Comparison of ENCODE assay signal across 8 cellular contexts in genomic region chr9:128771745-128772519, GRCh38. TPM values are rescaled to one million over a fixed set of nuclear protein-coding genes. Genes with fewer than 3 reads are reported as not detected.
DNase-seq lines count a peak whose midpoint lies in the region; FAIRE-seq and TF ChIP-seq lines count a peak whose summit lies in the region.

Gene ZER1, minus strand, starts transcription at chr9:128771927. Its CDS starts 16,362 bp downstream, at chr9:128755565.

- H3K4me3 Mint-ChIP-seq in neural crest cell: peak within 1 kb of the TSS; percentile 92

- TF ChIP-seq EP300 in stomach (IDR thresholded peaks at IDR 0.05): no peak

- intact Hi-C loops in stomach (cut with DNase I; ENCODE audit: low total_unique reads): no loop called here

- 0 to 1% (median 1%) methylated on average over 47 to 72 of the region's 72 CpGs for WGBS in stomach, 5 donors

- peaks cover 0 to 9% (median 3%) of the 10 kb centered on the region in 4 donors for H3K9me3 ChIP-seq in stomach

- H3K27me3 ChIP-seq in stomach: no peaks in the 10 kb centered on the region

- H3K4me1 Mint-ChIP-seq in neural crest cell: peaks cover 10% of the 10 kb centered on the region

- H3K36me3 Mint-ChIP-seq in neural crest cell (ENCODE audit: low read depth): no peaks in the 10 kb centered on the region

- peaks cover 0 to 13% (median 9%) of the 10 kb centered on the region in 4 donors for H3K36me3 ChIP-seq in stomach

- peaks cover 13 to 42% (median 35%) of the 10 kb centered on the region in 4 donors for H3K4me1 ChIP-seq in stomach

- no peak; the same call in 1 of the 2 replicates for TF ChIP-seq POLR2A in H54 (IDR thresholded peaks at IDR 0.05; ENCODE audit: low read depth, low read length)
- peak in 1 of 4 donors; percentile 27 for TF ChIP-seq POLR2A in stomach (IDR thresholded peaks at IDR 0.05)

- DNase-seq in Daoy (ENCODE audit: low read depth): peak; percentile 94
- peak; percentile 98 for DNase-seq in H54 (ENCODE audit: insufficient read length, low spot score)
- peak; percentile 84 for DNase-seq in M059J (ENCODE audit: low read depth)
- DNase-seq in SHP77 treated with DMSO at 0.1 percent for 48 hours (lab: John Stamatoyannopoulos, UW): peak; percentile 58
- peak; percentile 98 for DNase-seq in activated effector memory CD4-positive, alpha-beta T cell treated with anti-CD3 and anti-CD28 coated beads, Interleukin-2, amount 50 U/mL, for 16 hours
- peak; percentile 91 for DNase-seq in fibroblast of villous mesenchyme (ENCODE audit: low read depth)
- peak; percentile 87 for DNase-seq in neural crest cell (ENCODE audit: low read depth, low spot score)
- DNase-seq in stomach: peak; percentile 97

- no peak for FAIRE-seq in H54 (lab: Jason Lieb, UNC)

- H3K27me3 Mint-ChIP-seq in neural crest cell (ENCODE audit: low read depth): no peaks in the 10 kb centered on the region

- no peaks in the 10 kb centered on the region for H3K9me3 Mint-ChIP-seq in neural crest cell

- TF ChIP-seq CTCF in fibroblast of villous mesenchyme (IDR thresholded peaks at IDR 0.05; ENCODE audit: insufficient read depth, low read depth, low read length): no peak
- no peak for TF ChIP-seq CTCF in neural crest cell (conservative IDR thresholded peaks at IDR 0.05)
- no peak for TF ChIP-seq CTCF in stomach (IDR thresholded peaks at IDR 0.05)

- H3K27ac ChIP-seq in stomach: peak within 1 kb of the TSS; percentile 91 to 94 (median 94)

- H3K4me3 ChIP-seq in fibroblast of villous mesenchyme (ENCODE audit: low read depth, low read length) (peak within 1 kb of the TSS; percentile 87), stomach (peak within 1 kb of the TSS; percentile 69 to 97 (median 96))

- peak within 1 kb of the TSS; percentile 87 for H3K27ac Mint-ChIP-seq in neural crest cell (ENCODE audit: unreplicated experiment)

RNA-seq across cellular contexts. Expression of gene ZER1, which starts in this region (rescaled TPM):
- 9.1 and 31.6 TPM in 2 replicates for total RNA-seq in Daoy (2014; rRNA removed; shearing (Covaris generic))
- 24.5 and 30.1 TPM in 2 replicates for total RNA-seq in M059J (2014; rRNA removed; shearing (Covaris generic))
- total RNA-seq in fibroblast of villous mesenchyme (17.3 and 22.9 TPM in 2 replicates), neural crest cell (19.1 and 19.3 TPM in 2 replicates), stomach (100 to 1,000 TPM in 1 of 5 donors, 10 to 100 TPM in 4; 25.5 to 214 (median 68.3) TPM)
- polyA plus RNA-seq in stomach: 10 to 100 TPM; 16.3 to 19.2 (median 18.8) TPM

Comparison
In these comparisons a context has a peak if more than half of its experiments do, and no peak if none do; other contexts are left out.
1. Peak in every context shown above with its lines: DNase-seq, H3K4me3 ChIP-seq and H3K27ac ChIP-seq.